ENCODE assay signal across 2 cellular contexts in the genomic region with DNA sequence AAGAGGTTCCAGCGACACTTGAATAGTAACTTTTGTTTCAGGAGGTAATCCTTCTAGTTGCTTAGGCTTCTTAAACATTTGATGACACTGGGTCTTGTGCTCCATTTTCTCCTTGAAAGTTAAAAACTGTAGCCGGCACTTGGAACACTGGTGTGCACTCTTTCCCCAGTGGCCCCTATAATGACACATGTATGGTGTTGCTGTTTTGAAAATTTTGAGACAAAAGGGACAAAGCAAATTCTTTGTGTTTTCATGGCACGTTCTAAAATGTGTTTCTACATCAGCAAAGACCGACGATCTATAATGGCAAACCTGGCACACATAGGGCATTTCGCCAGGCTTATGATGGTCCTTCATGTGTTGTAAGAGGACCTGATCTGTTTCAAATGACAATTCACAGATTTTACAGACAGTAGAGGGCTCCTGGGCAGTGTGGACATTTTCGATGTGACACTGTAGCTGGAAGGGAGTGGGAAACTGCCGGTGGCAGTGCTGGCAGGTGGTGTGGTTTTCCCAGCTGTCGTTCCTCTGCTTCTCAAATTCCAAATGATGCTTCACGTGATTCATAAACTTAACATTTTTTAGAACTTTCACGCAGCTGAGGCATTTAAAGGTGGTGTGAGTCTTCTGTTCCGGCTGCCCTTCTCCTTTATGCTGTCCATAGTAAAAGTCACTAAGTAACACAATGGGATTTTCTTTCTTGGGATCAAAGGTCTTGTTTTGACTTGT.
A peak's percentile ranks its signal among the peaks of the same experiment; 100 is the strongest.
TF ChIP-seq lines count a peak whose summit lies in the region.

No MANE protein-coding gene starts in this region.

TF ChIP-seq in HepG2, 621 proteins besides CTCF, POLR2A, EP300 and RAD21:
- TF ChIP-seq NR1H2 (CRISPR knock-in tag; IDR thresholded peaks at IDR 0.05; ENCODE audit: borderline replicate concordance, low read depth) (no peak), ESRRA (CRISPR knock-in tag; IDR thresholded peaks at IDR 0.05; ENCODE audit: low read depth) (no peak), ZNF879 (CRISPR knock-in tag; IDR thresholded peaks at IDR 0.05) (no peak), HDAC1 (CRISPR knock-in tag; IDR thresholded peaks at IDR 0.05) (no peak), ZNF350 (CRISPR knock-in tag; IDR thresholded peaks at IDR 0.05; ENCODE audit: borderline replicate concordance, low read depth) (no peak), ZBTB42 (CRISPR knock-in tag; IDR thresholded peaks at IDR 0.05) (no peak), ZNF367 (CRISPR knock-in tag; IDR thresholded peaks at IDR 0.05; ENCODE audit: borderline replicate concordance) (no peak), SRY (CRISPR knock-in tag; IDR thresholded peaks at IDR 0.05) (no peak)
- TF ChIP-seq, protein P1, sequence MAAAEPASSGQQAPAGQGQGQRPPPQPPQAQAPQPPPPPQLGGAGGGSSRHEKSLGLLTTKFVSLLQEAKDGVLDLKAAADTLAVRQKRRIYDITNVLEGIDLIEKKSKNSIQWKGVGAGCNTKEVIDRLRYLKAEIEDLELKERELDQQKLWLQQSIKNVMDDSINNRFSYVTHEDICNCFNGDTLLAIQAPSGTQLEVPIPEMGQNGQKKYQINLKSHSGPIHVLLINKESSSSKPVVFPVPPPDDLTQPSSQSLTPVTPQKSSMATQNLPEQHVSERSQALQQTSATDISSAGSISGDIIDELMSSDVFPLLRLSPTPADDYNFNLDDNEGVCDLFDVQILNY (CRISPR knock-in tag; conservative IDR thresholded peaks at IDR 0.05) = no peak

TF ChIP-seq in K562, 482 proteins besides CTCF, POLR2A, EP300 and RAD21:
- TF ChIP-seq CBFB (CRISPR knock-in tag; IDR thresholded peaks at IDR 0.05) (no peak), ATF1 (CRISPR knock-in tag; IDR thresholded peaks at IDR 0.05) (peak; percentile 22; the same call in 1 of the 2 replicates), ATF1 (tag; IDR thresholded peaks at IDR 0.05) (no peak), MTA3 (IDR thresholded peaks at IDR 0.05; ENCODE audit: borderline replicate concordance) (no peak), SIRT6 (IDR thresholded peaks at IDR 0.05; ENCODE audit: low read depth, low read length) (no peak), SAFB2 (IDR thresholded peaks at IDR 0.05; ENCODE audit: borderline replicate concordance, low read depth, low read length, severe bottlenecking) (peak; percentile 24), TCF3 (CRISPR knock-in tag; IDR thresholded peaks at IDR 0.05) (no peak), ZFP30 (CRISPR knock-in tag; IDR thresholded peaks at IDR 0.05; ENCODE audit: borderline replicate concordance) (no peak), ZNF253 (CRISPR knock-in tag; conservative IDR thresholded peaks at IDR 0.05) (no peak), ZNF707 (CRISPR knock-in tag; conservative IDR thresholded peaks at IDR 0.05) (no peak), NEUROD1 (IDR thresholded peaks at IDR 0.05; ENCODE audit: borderline replicate concordance, low read depth, low read length, partially characterized antibody) (no peak), EZH2 (IDR thresholded peaks at IDR 0.05; ENCODE audit: borderline replicate concordance, low read depth, low read length) (no peak), ZNF699 (CRISPR knock-in tag; IDR thresholded peaks at IDR 0.05; ENCODE audit: insufficient replicate concordance) (peak; percentile 80), MAFK (IDR thresholded peaks at IDR 0.05; ENCODE audit: low read length) (no peak), FIP1L1 (IDR thresholded peaks at IDR 0.05; ENCODE audit: low read depth, low read length, poor library complexity, severe bottlenecking) (no peak), ZNF77 (CRISPR knock-in tag; IDR thresholded peaks at IDR 0.05) (no peak), RHOXF2B (CRISPR knock-in tag; conservative IDR thresholded peaks at IDR 0.05) (no peak), XRCC5 (IDR thresholded peaks at IDR 0.05; ENCODE audit: low read depth, low read length) (0 out of 2 replicates have a peak, but pooled peaks have one; percentile 25), HMG20B (CRISPR knock-in tag; IDR thresholded peaks at IDR 0.05) (no peak), GATAD2B (IDR thresholded peaks at IDR 0.05; ENCODE audit: borderline replicate concordance) (no peak), ZNF217 (CRISPR knock-in tag; IDR thresholded peaks at IDR 0.05) (0 out of 2 replicates have a peak, but pooled peaks have one; percentile 30), CSDE1 (IDR thresholded peaks at IDR 0.05) (no peak), MED1 (CRISPR knock-in tag; IDR thresholded peaks at IDR 0.05; ENCODE audit: borderline replicate concordance) (0 out of 2 replicates have a peak, but pooled peaks have one; percentile 24), BRCA1 (IDR thresholded peaks at IDR 0.05) (no peak), BRCA1 (CRISPR knock-in tag; IDR thresholded peaks at IDR 0.05) (no peak), RBM34 (IDR thresholded peaks at IDR 0.05; ENCODE audit: borderline replicate concordance, insufficient read depth, low read length) (no peak), ZNF146 (CRISPR knock-in tag; IDR thresholded peaks at IDR 0.05; ENCODE audit: unreplicated experiment) (peak; percentile 27), MYNN (IDR thresholded peaks at IDR 0.05) (no peak), MYNN (CRISPR knock-in tag; IDR thresholded peaks at IDR 0.05) (0 out of 2 replicates have a peak, but pooled peaks have one; percentile 9), ZNF224 (CRISPR knock-in tag; IDR thresholded peaks at IDR 0.05) (0 out of 2 replicates have a peak, but pooled peaks have one; percentile 72), PHF21A (IDR thresholded peaks at IDR 0.05; ENCODE audit: borderline replicate concordance, low read depth) (no peak)
- TF ChIP-seq, protein P2, sequence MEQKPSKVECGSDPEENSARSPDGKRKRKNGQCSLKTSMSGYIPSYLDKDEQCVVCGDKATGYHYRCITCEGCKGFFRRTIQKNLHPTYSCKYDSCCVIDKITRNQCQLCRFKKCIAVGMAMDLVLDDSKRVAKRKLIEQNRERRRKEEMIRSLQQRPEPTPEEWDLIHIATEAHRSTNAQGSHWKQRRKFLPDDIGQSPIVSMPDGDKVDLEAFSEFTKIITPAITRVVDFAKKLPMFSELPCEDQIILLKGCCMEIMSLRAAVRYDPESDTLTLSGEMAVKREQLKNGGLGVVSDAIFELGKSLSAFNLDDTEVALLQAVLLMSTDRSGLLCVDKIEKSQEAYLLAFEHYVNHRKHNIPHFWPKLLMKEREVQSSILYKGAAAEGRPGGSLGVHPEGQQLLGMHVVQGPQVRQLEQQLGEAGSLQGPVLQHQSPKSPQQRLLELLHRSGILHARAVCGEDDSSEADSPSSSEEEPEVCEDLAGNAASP (IDR thresholded peaks at IDR 0.05) = no peak
- TF ChIP-seq, protein P3, sequence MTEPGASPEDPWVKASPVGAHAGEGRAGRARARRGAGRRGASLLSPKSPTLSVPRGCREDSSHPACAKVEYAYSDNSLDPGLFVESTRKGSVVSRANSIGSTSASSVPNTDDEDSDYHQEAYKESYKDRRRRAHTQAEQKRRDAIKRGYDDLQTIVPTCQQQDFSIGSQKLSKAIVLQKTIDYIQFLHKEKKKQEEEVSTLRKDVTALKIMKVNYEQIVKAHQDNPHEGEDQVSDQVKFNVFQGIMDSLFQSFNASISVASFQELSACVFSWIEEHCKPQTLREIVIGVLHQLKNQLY (CRISPR knock-in tag; conservative IDR thresholded peaks at IDR 0.05) = 0 out of 4 replicates have a peak, but pooled peaks of 1 of the 2 experiments have one; percentile 55
- TF ChIP-seq, protein P4, sequence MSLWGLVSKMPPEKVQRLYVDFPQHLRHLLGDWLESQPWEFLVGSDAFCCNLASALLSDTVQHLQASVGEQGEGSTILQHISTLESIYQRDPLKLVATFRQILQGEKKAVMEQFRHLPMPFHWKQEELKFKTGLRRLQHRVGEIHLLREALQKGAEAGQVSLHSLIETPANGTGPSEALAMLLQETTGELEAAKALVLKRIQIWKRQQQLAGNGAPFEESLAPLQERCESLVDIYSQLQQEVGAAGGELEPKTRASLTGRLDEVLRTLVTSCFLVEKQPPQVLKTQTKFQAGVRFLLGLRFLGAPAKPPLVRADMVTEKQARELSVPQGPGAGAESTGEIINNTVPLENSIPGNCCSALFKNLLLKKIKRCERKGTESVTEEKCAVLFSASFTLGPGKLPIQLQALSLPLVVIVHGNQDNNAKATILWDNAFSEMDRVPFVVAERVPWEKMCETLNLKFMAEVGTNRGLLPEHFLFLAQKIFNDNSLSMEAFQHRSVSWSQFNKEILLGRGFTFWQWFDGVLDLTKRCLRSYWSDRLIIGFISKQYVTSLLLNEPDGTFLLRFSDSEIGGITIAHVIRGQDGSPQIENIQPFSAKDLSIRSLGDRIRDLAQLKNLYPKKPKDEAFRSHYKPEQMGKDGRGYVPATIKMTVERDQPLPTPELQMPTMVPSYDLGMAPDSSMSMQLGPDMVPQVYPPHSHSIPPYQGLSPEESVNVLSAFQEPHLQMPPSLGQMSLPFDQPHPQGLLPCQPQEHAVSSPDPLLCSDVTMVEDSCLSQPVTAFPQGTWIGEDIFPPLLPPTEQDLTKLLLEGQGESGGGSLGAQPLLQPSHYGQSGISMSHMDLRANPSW (CRISPR knock-in tag; IDR thresholded peaks at IDR 0.05) = peak; percentile 54; the same call in 1 of the 2 replicates
- TF ChIP-seq, protein P5, sequence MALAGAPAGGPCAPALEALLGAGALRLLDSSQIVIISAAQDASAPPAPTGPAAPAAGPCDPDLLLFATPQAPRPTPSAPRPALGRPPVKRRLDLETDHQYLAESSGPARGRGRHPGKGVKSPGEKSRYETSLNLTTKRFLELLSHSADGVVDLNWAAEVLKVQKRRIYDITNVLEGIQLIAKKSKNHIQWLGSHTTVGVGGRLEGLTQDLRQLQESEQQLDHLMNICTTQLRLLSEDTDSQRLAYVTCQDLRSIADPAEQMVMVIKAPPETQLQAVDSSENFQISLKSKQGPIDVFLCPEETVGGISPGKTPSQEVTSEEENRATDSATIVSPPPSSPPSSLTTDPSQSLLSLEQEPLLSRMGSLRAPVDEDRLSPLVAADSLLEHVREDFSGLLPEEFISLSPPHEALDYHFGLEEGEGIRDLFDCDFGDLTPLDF (CRISPR knock-in tag; IDR thresholded peaks at IDR 0.05) = 0 out of 2 replicates have a peak, but pooled peaks have one; percentile 32
